Comparison of ENCODE assay signal across 22 cellular contexts in the genomic region with DNA sequence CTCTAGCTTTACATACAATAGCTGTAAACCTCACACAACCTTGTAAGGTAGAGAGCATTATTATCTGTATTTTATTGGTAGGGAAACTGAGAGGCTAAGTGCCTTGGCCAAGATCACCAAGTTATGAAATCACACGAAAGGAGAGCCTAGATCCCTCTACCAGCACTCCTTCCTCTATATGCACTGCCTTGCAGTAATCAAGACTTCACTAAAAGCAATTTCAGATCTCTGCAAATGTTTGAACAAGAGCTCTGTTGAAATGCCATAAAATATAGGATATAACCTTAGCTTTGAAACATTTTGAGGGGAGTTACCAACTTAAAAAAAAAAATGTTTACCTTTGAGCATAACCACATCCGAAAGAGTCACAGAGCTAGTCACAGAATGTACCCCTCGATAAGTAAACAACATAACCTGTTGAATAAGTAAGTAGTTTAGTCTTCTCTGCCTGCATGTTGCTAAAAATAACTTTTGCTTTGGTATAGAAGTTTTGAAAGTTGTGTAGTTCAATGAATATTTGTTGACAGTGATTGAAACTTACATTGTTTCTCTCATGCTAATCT.
A peak's percentile ranks its signal among the peaks of the same experiment; 100 is the strongest.
DNase-seq lines count a peak whose midpoint lies in the region; ATAC-seq and TF ChIP-seq lines count a peak whose summit lies in the region.
"Had no signal": no experiment of that assay in that cellular context is flagged by ENCODE, and none has a peak within 500 bp of the region (broad histone marks: within the 10 kb centered on the region; RNA-seq: fewer than 3 reads in every experiment).

No MANE protein-coding gene starts in this region.

- peak overlapping the region; percentile 32 for H3K4me3 Mint-ChIP-seq in activated CD8-positive, alpha-beta T cell treated with anti-CD3 and anti-CD28 coated beads, Interleukin-2, amount 10 ng/mL, durations not matched to agents 7 days and 5 days
- no peak overlapping the region for H3K4me3 Mint-ChIP-seq in activated CD8-positive, alpha-beta T cell treated with anti-CD3 and anti-CD28 coated beads for 36 hours
- H3K4me3 Mint-ChIP-seq in stimulated activated effector memory CD8-positive, alpha-beta T cell treated with anti-CD3 and anti-CD28 coated beads, Interleukin-12 subunit alpha, Interleukin-12 subunit beta, amount 100 ng/mL, for 72 hours: no peak overlapping the region
- H3K4me3 Mint-ChIP-seq: dendritic cell treated with granulocyte-macrophage colony-stimulating factor and Interleukin-4, amounts not matched to agents 40 ng/mL and 50 ng/mL, for 4 days had no signal

- no peaks in the 10 kb centered on the region for H3K36me3 Mint-ChIP-seq in activated CD8-positive, alpha-beta T cell treated with anti-CD3 and anti-CD28 coated beads, Interleukin-2, amount 10 ng/mL, durations not matched to agents 7 days and 5 days (ENCODE audit: low read depth)
- H3K36me3 Mint-ChIP-seq in activated CD8-positive, alpha-beta T cell treated with anti-CD3 and anti-CD28 coated beads for 36 hours (ENCODE audit: low read depth): no peaks in the 10 kb centered on the region
- no peaks in the 10 kb centered on the region for H3K36me3 Mint-ChIP-seq in stimulated activated effector memory CD8-positive, alpha-beta T cell treated with anti-CD3 and anti-CD28 coated beads, Interleukin-12 subunit alpha, Interleukin-12 subunit beta, amount 100 ng/mL, for 72 hours

- peaks cover under 1% of the 10 kb centered on the region for H3K27me3 Mint-ChIP-seq in activated CD8-positive, alpha-beta T cell treated with anti-CD3 and anti-CD28 coated beads, Interleukin-2, amount 10 ng/mL, durations not matched to agents 7 days and 5 days (ENCODE audit: low read depth)
- no peaks in the 10 kb centered on the region for H3K27me3 Mint-ChIP-seq in activated CD8-positive, alpha-beta T cell treated with anti-CD3 and anti-CD28 coated beads for 36 hours
- H3K27me3 Mint-ChIP-seq: dendritic cell treated with granulocyte-macrophage colony-stimulating factor and Interleukin-4, amounts not matched to agents 40 ng/mL and 50 ng/mL, for 4 days had no signal

- WGBS in upper lobe of left lung, 2 donors: 45 to 60% methylated on average over 3 of the region's 3 CpGs

- H3K9me3 Mint-ChIP-seq in activated CD8-positive, alpha-beta T cell treated with anti-CD3 and anti-CD28 coated beads, Interleukin-2, amount 10 ng/mL, durations not matched to agents 7 days and 5 days (ENCODE audit: insufficient read depth): peaks cover 4% of the 10 kb centered on the region
- H3K9me3 Mint-ChIP-seq in activated CD8-positive, alpha-beta T cell treated with anti-CD3 and anti-CD28 coated beads for 36 hours: no peaks in the 10 kb centered on the region
- H3K9me3 Mint-ChIP-seq in stimulated activated effector memory CD8-positive, alpha-beta T cell treated with anti-CD3 and anti-CD28 coated beads, Interleukin-12 subunit alpha, Interleukin-12 subunit beta, amount 100 ng/mL, for 72 hours: no peaks in the 10 kb centered on the region
- H3K9me3 Mint-ChIP-seq: dendritic cell treated with granulocyte-macrophage colony-stimulating factor and Interleukin-4, amounts not matched to agents 40 ng/mL and 50 ng/mL, for 4 days had no signal

- no peak overlapping the region for H3K4me3 ChIP-seq in RWPE2 (ENCODE audit: severe bottlenecking)
- no peak overlapping the region for H3K4me3 ChIP-seq in fibroblast of mammary gland (ENCODE audit: control insufficient read depth, low read depth, low read length)
- no peak overlapping the region for H3K4me3 ChIP-seq in upper lobe of left lung
- H3K4me3 ChIP-seq: cardiac muscle cell, prostate gland, SJSA1, stomach had no signal

- ATAC-seq in activated CD8-positive, alpha-beta T cell treated with anti-CD3 and anti-CD28 coated beads, Interleukin-2, amount 10 ng/mL, durations not matched to agents 7 days and 5 days: no peak
- no peak for ATAC-seq in activated CD8-positive, alpha-beta T cell treated with anti-CD3 and anti-CD28 coated beads for 36 hours
- ATAC-seq in RWPE2 (ENCODE audit: low read depth) (peak; percentile 51; the same call in 2 of the 3 replicates), upper lobe of left lung (ENCODE audit: low FRiP score in 2 of 2) (no peak)
- ATAC-seq in stimulated activated effector memory CD8-positive, alpha-beta T cell treated with anti-CD3 and anti-CD28 coated beads, Interleukin-12 subunit alpha, Interleukin-12 subunit beta, amount 100 ng/mL, for 72 hours: peak; percentile 79

- DNase-seq in activated CD8-positive, alpha-beta T cell treated with anti-CD3 and anti-CD28 coated beads, Interleukin-2, amount 10 ng/mL, durations not matched to agents 7 days and 5 days: no peak
- no peak for DNase-seq in activated CD8-positive, alpha-beta T cell treated with anti-CD3 and anti-CD28 coated beads for 36 hours
- DNase-seq in RWPE2 (ENCODE audit: low spot score) (no peak), fibroblast of mammary gland (ENCODE audit: low read depth) (peak; percentile 18), activated gamma-delta T cell (lab: John Stamatoyannopoulos, UW) (no peak), GOT3 (lab: John Stamatoyannopoulos, UW) (no peak), upper lobe of left lung (no peak)
- DNase-seq in stimulated activated effector memory CD8-positive, alpha-beta T cell treated with anti-CD3 and anti-CD28 coated beads, Interleukin-12 subunit alpha, Interleukin-12 subunit beta, amount 100 ng/mL, for 72 hours (ENCODE audit: low spot score in 2 of 2): no peak
- DNase-seq: activated CD4-positive, alpha-beta T cell treated with anti-CD3 and anti-CD28 coated beads for 48 hours; activated gamma-delta T cell treated with Interleukin-2 at 50 U/mL for 16 hours; anterior cingulate cortex; BE2C; H7; NCI-H1694 treated with DMSO at 0.1 percent for 48 hours; stomach; trophoblast cell had no signal

- H3K9me3 ChIP-seq in RWPE2 (ENCODE audit: severe bottlenecking) (no peaks in the 10 kb centered on the region), upper lobe of left lung (no peaks in the 10 kb centered on the region)
- H3K9me3 ChIP-seq: BE2C, neutrophil, prostate gland, stomach had no signal

- CTCF ChIA-PET in activated CD8-positive, alpha-beta T cell treated with anti-CD3 and anti-CD28 coated beads, Interleukin-2, amount 10 ng/mL, durations not matched to agents 7 days and 5 days (lab: Charles Lee): interaction anchor here (1.2 kb wide), 1 partner anchor 391 kb away, joined by 4 read pairs; no protein-coding TSS in a partner anchor
- CTCF ChIA-PET in activated CD8-positive, alpha-beta T cell treated with anti-CD3 and anti-CD28 coated beads for 36 hours (lab: Charles Lee): interaction anchor here (1.1 to 1.2 kb wide), 2 partner anchors 24 to 391 kb away, joined by 3 to 5 read pairs; no protein-coding TSS in a partner anchor

- no peaks in the 10 kb centered on the region for H3K36me3 ChIP-seq in RWPE2 (ENCODE audit: low read depth)
- H3K36me3 ChIP-seq in upper lobe of left lung: no peaks in the 10 kb centered on the region
- H3K36me3 ChIP-seq: BE2C, cardiac muscle cell, neutrophil, prostate gland, SJSA1, stomach had no signal

- TF ChIP-seq EP300 in upper lobe of left lung (IDR thresholded peaks at IDR 0.05): no peak

- no peaks in the 10 kb centered on the region for H3K4me1 ChIP-seq in RWPE2 (ENCODE audit: insufficient read depth, poor library complexity, severe bottlenecking)
- H3K4me1 ChIP-seq in upper lobe of left lung: no peaks in the 10 kb centered on the region
- H3K4me1 ChIP-seq: BE2C, prostate gland, SJSA1 had no signal

- intact Hi-C loops in activated CD8-positive, alpha-beta T cell treated with anti-CD3 and anti-CD28 coated beads for 36 hours (cut with micrococcal nuclease): no loop called here

- H3K27me3 ChIP-seq in RWPE2 (ENCODE audit: insufficient read depth, poor library complexity, severe bottlenecking) (no peaks in the 10 kb centered on the region), upper lobe of left lung (no peaks in the 10 kb centered on the region)
- H3K27me3 ChIP-seq: BE2C, cardiac muscle cell, neutrophil, SJSA1, stomach had no signal

- H3K27ac ChIP-seq in RWPE2 (ENCODE audit: poor library complexity, severe bottlenecking) (no peak overlapping the region), upper lobe of left lung (no peak overlapping the region)
- H3K27ac ChIP-seq: cardiac muscle cell, KMS-11, neutrophil, prostate gland, SJSA1, stomach had no signal

- peaks cover 47% of the 10 kb centered on the region for H3K4me1 Mint-ChIP-seq in activated CD8-positive, alpha-beta T cell treated with anti-CD3 and anti-CD28 coated beads, Interleukin-2, amount 10 ng/mL, durations not matched to agents 7 days and 5 days (ENCODE audit: low read depth)
- peaks cover 19% of the 10 kb centered on the region for H3K4me1 Mint-ChIP-seq in activated CD8-positive, alpha-beta T cell treated with anti-CD3 and anti-CD28 coated beads for 36 hours (ENCODE audit: low read depth)
- H3K4me1 Mint-ChIP-seq in stimulated activated effector memory CD8-positive, alpha-beta T cell treated with anti-CD3 and anti-CD28 coated beads, Interleukin-12 subunit alpha, Interleukin-12 subunit beta, amount 100 ng/mL, for 72 hours: peaks cover 49% of the 10 kb centered on the region

- peak in 1 of 4 donors; percentile 8 for TF ChIP-seq POLR2A in upper lobe of left lung (IDR thresholded peaks at IDR 0.05)

- TF ChIP-seq CTCF in activated CD8-positive, alpha-beta T cell treated with anti-CD3 and anti-CD28 coated beads for 36 hours (IDR thresholded peaks at IDR 0.05): no peak
- TF ChIP-seq CTCF in RWPE2 (IDR thresholded peaks at IDR 0.05; ENCODE audit: poor library complexity, severe bottlenecking): no peak
- TF ChIP-seq CTCF in fibroblast of mammary gland (conservative IDR thresholded peaks at IDR 0.05; ENCODE audit: control insufficient read depth, insufficient read depth, low read depth, low read length): no peak
- TF ChIP-seq CTCF in upper lobe of left lung (IDR thresholded peaks at IDR 0.05): no peak

- peak overlapping the region; percentile 51 for H3K27ac Mint-ChIP-seq in activated CD8-positive, alpha-beta T cell treated with anti-CD3 and anti-CD28 coated beads, Interleukin-2, amount 10 ng/mL, durations not matched to agents 7 days and 5 days
- no peak overlapping the region for H3K27ac Mint-ChIP-seq in activated CD8-positive, alpha-beta T cell treated with anti-CD3 and anti-CD28 coated beads for 36 hours
- peak overlapping the region; percentile 65 for H3K27ac Mint-ChIP-seq in stimulated activated effector memory CD8-positive, alpha-beta T cell treated with anti-CD3 and anti-CD28 coated beads, Interleukin-12 subunit alpha, Interleukin-12 subunit beta, amount 100 ng/mL, for 72 hours
- H3K27ac Mint-ChIP-seq: dendritic cell treated with granulocyte-macrophage colony-stimulating factor and Interleukin-4, amounts not matched to agents 40 ng/mL and 50 ng/mL, for 4 days had no signal

- POLR2A ChIA-PET in activated CD8-positive, alpha-beta T cell treated with anti-CD3 and anti-CD28 coated beads, Interleukin-2, amount 10 ng/mL, durations not matched to agents 7 days and 5 days (lab: Charles Lee): no interaction called here
- POLR2A ChIA-PET in activated CD8-positive, alpha-beta T cell treated with anti-CD3 and anti-CD28 coated beads for 36 hours (lab: Charles Lee): no interaction called here

Comparison
In these comparisons a context has a peak if more than half of its experiments do, and no peak if none do; other contexts are left out.
1. ATAC-seq: peak in RWPE2 (single experiment) and stimulated activated effector memory CD8-positive, alpha-beta T cell treated with anti-CD3 and anti-CD28 coated beads, Interleukin-12 subunit alpha, Interleukin-12 subunit beta, amount 100 ng/mL, for 72 hours (single experiment); none in activated CD8-positive, alpha-beta T cell treated with anti-CD3 and anti-CD28 coated beads, Interleukin-2, amount 10 ng/mL, durations not matched to agents 7 days and 5 days (single experiment), activated CD8-positive, alpha-beta T cell treated with anti-CD3 and anti-CD28 coated beads for 36 hours (single experiment) and upper lobe of left lung (0 of 2).